6 cellular contexts compared by ENCODE assay signal in genomic region chr1:1318131-1318652, GRCh38. TPM values are rescaled to one million over a fixed set of nuclear protein-coding genes. Genes with fewer than 3 reads are reported as not detected.
A peak's percentile ranks its signal among the peaks of the same experiment; 100 is the strongest.
DNase-seq lines count a peak whose midpoint lies in the region; ATAC-seq and TF ChIP-seq lines count a peak whose summit lies in the region.

No MANE protein-coding gene starts in this region.

- no peak for TF ChIP-seq CTCF in choroid plexus epithelial cell (conservative IDR thresholded peaks at IDR 0.05; ENCODE audit: low read depth, low read length)

- ATAC-seq in GM18870 (IDR thresholded peaks at IDR 0.05; ENCODE audit: unreplicated experiment), result no peak
- no peak for ATAC-seq in HG03139 (IDR thresholded peaks at IDR 0.05; ENCODE audit: unreplicated experiment)
- no peak for ATAC-seq in HG02642 (IDR thresholded peaks at IDR 0.05; ENCODE audit: poor library complexity, unreplicated experiment)

- DNase-seq in M059J (ENCODE audit: low read depth) (peak; percentile 98), choroid plexus epithelial cell (ENCODE audit: low read depth) (peak; percentile 97), putamen (ENCODE audit: low spot score) (peak; percentile 59)

- no peak overlapping the region for H3K4me3 ChIP-seq in choroid plexus epithelial cell (ENCODE audit: low read depth, low read length)

RNA-seq across cellular contexts. Expression of gene INTS11, which starts 6.3 kb away (rescaled TPM):
- 74.7 and 87.4 TPM in 2 replicates for total RNA-seq in M059J (2014; rRNA removed; shearing (Covaris generic))

RNA-seq across cellular contexts. Expression of gene CPTP, which starts 6.4 kb away (rescaled TPM):
- total RNA-seq in M059J (2014; rRNA removed; shearing (Covaris generic)), result 22.4 and 35.1 TPM in 2 replicates

RNA-seq across cellular contexts. Expression of gene PUSL1, which starts 9.8 kb away (rescaled TPM):
- total RNA-seq in M059J (2014; rRNA removed; shearing (Covaris generic)), result 23.6 and 40.3 TPM in 2 replicates

RNA-seq across cellular contexts. Expression of gene ACAP3, which starts 10.5 kb away (rescaled TPM):
- total RNA-seq in M059J (2014; rRNA removed; shearing (Covaris generic)), result 13.9 and 15.3 TPM in 2 replicates

RNA-seq across cellular contexts. Expression of gene TAS1R3, which starts 12.9 kb away (rescaled TPM):
- not detected in 2 replicates for total RNA-seq in M059J (2014; rRNA removed; shearing (Covaris generic))
